24 cellular contexts compared by ENCODE assay signal in the genomic region with DNA sequence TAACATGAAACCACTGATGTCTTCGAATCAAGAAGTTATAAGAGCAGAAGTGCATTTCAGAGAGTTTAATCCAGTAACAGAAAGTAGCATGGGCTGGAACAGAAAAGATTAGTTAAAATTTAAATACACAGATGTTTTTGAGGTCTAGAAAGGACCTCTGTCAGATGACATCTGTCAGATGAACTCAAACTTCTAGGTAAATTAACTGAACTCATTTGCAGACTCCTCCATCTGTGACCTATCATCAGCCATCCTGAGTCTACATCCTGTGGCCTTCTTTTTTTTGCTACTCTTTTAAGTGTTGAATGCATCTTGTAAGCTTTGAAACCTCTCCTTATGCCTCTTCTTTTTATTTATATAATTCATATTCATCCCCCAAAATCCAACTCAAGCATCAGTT.
"Had no signal": no experiment of that assay in that cellular context is flagged by ENCODE, and none has a peak within 500 bp of the region (broad histone marks: within the 10 kb centered on the region; RNA-seq: fewer than 3 reads in every experiment).

No MANE protein-coding gene starts in this region.

- H3K27me3 ChIP-seq: foreskin keratinocyte, hepatocyte, sigmoid colon, upper lobe of left lung had no signal

- H3K27me3 Mint-ChIP-seq: naive thymus-derived CD4-positive, alpha-beta T cell had no signal

- ATAC-seq: activated CD8-positive, alpha-beta T cell treated with anti-CD3 and anti-CD28 coated beads, Interleukin-2, amount 10 ng/mL, durations not matched to agents 7 days and 5 days; activated naive CD4-positive, alpha-beta T cell treated with anti-CD3 and anti-CD28 coated beads, Interleukin-2, amount 50 U/mL, for 72 hours; foreskin keratinocyte; left lobe of liver; lower lobe of right lung; naive thymus-derived CD4-positive, alpha-beta T cell had no signal

- H3K4me1 ChIP-seq: foreskin keratinocyte, lower lobe of right lung, upper lobe of left lung had no signal

- H3K27ac ChIP-seq: foreskin keratinocyte, hepatocyte, lower lobe of right lung, sigmoid colon, upper lobe of left lung, VCaP had no signal

- H3K4me3 ChIP-seq: hepatocyte, lower lobe of right lung, sigmoid colon, upper lobe of left lung had no signal

- H3K4me1 Mint-ChIP-seq: immature natural killer cell; naive thymus-derived CD4-positive, alpha-beta T cell; neural crest cell had no signal

- H3K9me3 ChIP-seq: lower lobe of right lung, sigmoid colon, upper lobe of left lung had no signal

- DNase-seq: activated CD4-positive, alpha-beta T cell treated with anti-CD3 and anti-CD28 coated beads, Interleukin-2, amount 50 U/mL, for 1 hour; activated CD4-positive, CD25-positive, alpha-beta regulatory T cell treated with anti-CD3 and anti-CD28 coated beads, Interleukin-2, amount 50 U/mL, for 72 hours; activated CD8-positive, alpha-beta T cell treated with anti-CD3 and anti-CD28 coated beads, Interleukin-2, amount 10 ng/mL, durations not matched to agents 7 days and 5 days; central memory CD4-positive, alpha-beta T cell; dermis blood vessel endothelial cell; effector CD8-positive, alpha-beta T cell; foreskin keratinocyte; immature natural killer cell; lower lobe of right lung; naive thymus-derived CD4-positive, alpha-beta T cell; occipital lobe; posterior cingulate gyrus; sigmoid colon; stimulated activated CD4-positive, alpha-beta T cell treated with anti-CD3 and anti-CD28 coated beads, Interleukin-2, amount 100 ng/mL, for 48 hours; stimulated activated CD8-positive, alpha-beta memory T cell treated with anti-CD3 and anti-CD28 coated beads, Interleukin-4, amount 100 ng/mL, for 48 hours; stimulated activated naive CD4-positive, alpha-beta T cell treated with Interleukin-2 at 50 U/mL for 16 hours; upper lobe of left lung had no signal

- H3K4me3 Mint-ChIP-seq: activated CD8-positive, alpha-beta T cell treated with anti-CD3 and anti-CD28 coated beads, Interleukin-2, amount 10 ng/mL, durations not matched to agents 7 days and 5 days; activated T-helper 1 cell treated with anti-CD3 and anti-CD28 coated beads, Interleukin-12 subunit alpha, Interleukin-12 subunit beta, Interleukin-2, Interleukin-4 antibody, amounts not matched to agents 30 ng/mL and 10 ng/mL and 1 ng/mL, durations not matched to agents 14 hours and 24 hours and 36 hours; immature natural killer cell; naive thymus-derived CD4-positive, alpha-beta T cell; neural crest cell had no signal

- H3K9me3 Mint-ChIP-seq: activated naive CD4-positive, alpha-beta T cell treated with anti-CD3 and anti-CD28 coated beads, Interleukin-2, amount 50 U/mL, for 72 hours; activated T-helper 1 cell treated with anti-CD3 and anti-CD28 coated beads, Interleukin-12 subunit alpha, Interleukin-12 subunit beta, Interleukin-2, Interleukin-4 antibody, amounts not matched to agents 30 ng/mL and 10 ng/mL and 1 ng/mL, durations not matched to agents 14 hours and 24 hours and 36 hours; immature natural killer cell; neural crest cell had no signal

- FAIRE-seq: astrocyte had no signal

- H3K27ac Mint-ChIP-seq: activated CD8-positive, alpha-beta T cell treated with anti-CD3 and anti-CD28 coated beads, Interleukin-2, amount 10 ng/mL, durations not matched to agents 7 days and 5 days; activated naive CD4-positive, alpha-beta T cell treated with anti-CD3 and anti-CD28 coated beads, Interleukin-2, amount 50 U/mL, for 72 hours; activated T-helper 1 cell treated with anti-CD3 and anti-CD28 coated beads, Interleukin-12 subunit alpha, Interleukin-12 subunit beta, Interleukin-2, Interleukin-4 antibody, amounts not matched to agents 30 ng/mL and 10 ng/mL and 1 ng/mL, durations not matched to agents 14 hours and 24 hours and 36 hours had no signal
